Comparison of ENCODE assay signal across 9 cellular contexts in genomic region chr5:54985301-54986268, GRCh38.
DNase-seq lines count a peak whose midpoint lies in the region; TF ChIP-seq lines count a peak whose summit lies in the region.
"Had no signal": no experiment of that assay in that cellular context is flagged by ENCODE, and none has a peak within 500 bp of the region (broad histone marks: within the 10 kb centered on the region; RNA-seq: fewer than 3 reads in every experiment).

ESM1 (minus strand) TSS chr5:54985593; CDS start chr5:54985517, 76 bp downstream.

- H3K4me1 Mint-ChIP-seq in nephron = peaks cover 1% of the 10 kb centered on the region

- DNase-seq in COLO668 (lab: John Stamatoyannopoulos, UW; ENCODE audit: unreplicated experiment) (peak; percentile 16), dedifferentiated amniotic fluid mesenchymal stem cell (ENCODE audit: extremely low spot score) (peak; percentile 75), HK-2 (ENCODE audit: unreplicated experiment) (no peak), HUDEP-2 (lab: John Stamatoyannopoulos, UW; ENCODE audit: unreplicated experiment in 76 of 76) (no peak), KG1 (lab: John Stamatoyannopoulos, UW) (no peak)
- no peak for DNase-seq in activated CD4-positive, CD25-positive, alpha-beta regulatory T cell (lab: John Stamatoyannopoulos, UW)
- DNase-seq: NCI-H1694 treated with DMSO at 0.1 percent for 48 hours had no signal

- TF ChIP-seq EP300 in Ishikawa (IDR thresholded peaks at IDR 0.05; ENCODE audit: borderline replicate concordance) = no peak

- H3K4me3 Mint-ChIP-seq in nephron = peak within 1 kb of the TSS; percentile 35 to 65 (median 39)

- TF ChIP-seq CTCF in nephron (IDR thresholded peaks at IDR 0.05; ENCODE audit: unreplicated experiment in 3 of 3) = no peak

- H3K36me3 Mint-ChIP-seq in nephron (ENCODE audit: low read depth) = no peaks in the 10 kb centered on the region

- peaks cover 13% of the 10 kb centered on the region for H3K27me3 Mint-ChIP-seq in nephron (ENCODE audit: low read depth)

- TF ChIP-seq RAD21 in Ishikawa (IDR thresholded peaks at IDR 0.05; ENCODE audit: low read depth) = no peak

- no peaks in the 10 kb centered on the region for H3K9me3 Mint-ChIP-seq in nephron

- no peak within 1 kb of the TSS for H3K27ac Mint-ChIP-seq in nephron

TF ChIP-seq in Ishikawa, 13 proteins besides CTCF, POLR2A, EP300 and RAD21:
- TF ChIP-seq CEBPB (IDR thresholded peaks at IDR 0.05) = no peak
- TF ChIP-seq MAX (IDR thresholded peaks at IDR 0.05) = peak; percentile 65
TF ChIP-seq in Ishikawa: peak in this region for 1.

Comparison
In these comparisons a context has a peak if more than half of its experiments do, and no peak if none do; other contexts are left out.
1. DNase-seq: peak in COLO668 (single experiment) and dedifferentiated amniotic fluid mesenchymal stem cell (single experiment); none in HK-2 (single experiment), HUDEP-2 (0 of 76), KG1 (single experiment) and activated CD4-positive, CD25-positive, alpha-beta regulatory T cell (0 of 4).